Comparison of ENCODE assay signal across 9 cellular contexts in the genomic region with DNA sequence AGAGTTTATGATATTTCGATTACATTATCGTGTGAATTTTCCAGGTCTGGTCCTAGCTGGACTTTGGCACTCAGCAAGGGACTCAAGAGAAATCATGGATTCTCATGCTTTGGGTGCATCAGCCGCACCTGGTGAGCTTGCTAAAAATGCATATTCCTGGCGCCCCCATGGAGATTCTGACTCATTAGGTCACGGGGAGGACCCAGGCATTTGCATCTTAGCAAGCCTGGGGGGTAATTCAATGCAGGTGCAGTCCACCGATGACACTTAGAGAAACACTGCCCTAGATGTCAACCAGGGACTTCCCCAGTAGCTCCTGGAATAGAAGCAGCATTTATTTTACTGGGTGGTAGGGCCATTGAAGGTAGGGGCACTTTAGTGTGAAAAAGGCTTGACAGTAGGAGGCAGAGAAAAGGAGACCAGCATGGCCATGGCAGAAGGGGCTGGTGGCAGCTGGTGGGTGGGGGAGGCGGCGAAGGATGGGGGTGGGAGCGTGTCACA. TPM values are rescaled to one million over a fixed set of nuclear protein-coding genes. Genes with fewer than 3 reads are reported as not detected.
DNase-seq lines count a peak whose midpoint lies in the region; ATAC-seq and TF ChIP-seq lines count a peak whose summit lies in the region.
"Had no signal": no experiment of that assay in that cellular context is flagged by ENCODE, and none has a peak within 500 bp of the region (broad histone marks: within the 10 kb centered on the region; RNA-seq: fewer than 3 reads in every experiment).

No MANE protein-coding gene starts in this region.

- peaks cover 47% of the 10 kb centered on the region for H3K4me1 Mint-ChIP-seq in dendritic cell treated with granulocyte-macrophage colony-stimulating factor and Interleukin-4, amounts not matched to agents 40 ng/mL and 50 ng/mL, for 4 days (ENCODE audit: low read depth)

- H3K9me3 Mint-ChIP-seq in dendritic cell treated with granulocyte-macrophage colony-stimulating factor and Interleukin-4, amounts not matched to agents 40 ng/mL and 50 ng/mL, for 4 days: no peaks in the 10 kb centered on the region

- peaks cover 8% of the 10 kb centered on the region for H3K36me3 ChIP-seq in right atrium auricular region

- H3K27me3 Mint-ChIP-seq in dendritic cell treated with granulocyte-macrophage colony-stimulating factor and Interleukin-4, amounts not matched to agents 40 ng/mL and 50 ng/mL, for 4 days: no peaks in the 10 kb centered on the region

- H3K4me3 Mint-ChIP-seq in dendritic cell treated with granulocyte-macrophage colony-stimulating factor and Interleukin-4, amounts not matched to agents 40 ng/mL and 50 ng/mL, for 4 days: no peak overlapping the region

- no peaks in the 10 kb centered on the region for H3K9me3 ChIP-seq in right atrium auricular region

- H3K36me3 Mint-ChIP-seq in dendritic cell treated with granulocyte-macrophage colony-stimulating factor and Interleukin-4, amounts not matched to agents 40 ng/mL and 50 ng/mL, for 4 days (ENCODE audit: low read depth): no peaks in the 10 kb centered on the region

- H3K27ac ChIP-seq in substantia nigra (ENCODE audit: low read depth, low read length, poor library complexity, severe bottlenecking) (no peak overlapping the region), right atrium auricular region (no peak overlapping the region)

- peak; percentile 71 for ATAC-seq in GM18498 (IDR thresholded peaks at IDR 0.05; ENCODE audit: unreplicated experiment)
- peak; percentile 58 for ATAC-seq in GM19438 (IDR thresholded peaks at IDR 0.05; ENCODE audit: low read depth, unreplicated experiment)
- peak; percentile 51 for ATAC-seq in HG03097 (IDR thresholded peaks at IDR 0.05; ENCODE audit: low FRiP score, unreplicated experiment)
- ATAC-seq: sciatic nerve had no signal

- TF ChIP-seq CTCF in right atrium auricular region (IDR thresholded peaks at IDR 0.05): no peak

- no peak overlapping the region for H3K4me3 ChIP-seq in right atrium auricular region

- intact Hi-C loops in dendritic cell treated with granulocyte-macrophage colony-stimulating factor and Interleukin-4, amounts not matched to agents 40 ng/mL and 50 ng/mL, for 4 days (cut with micrococcal nuclease): no loop called here
- intact Hi-C loops in posterior vena cava (cut with DNase I): no loop called here

- H3K4me1 ChIP-seq in right atrium auricular region: peaks cover 0 to 33% of the 10 kb centered on the region in 2 donors

- H3K27me3 ChIP-seq in right atrium auricular region: no peaks in the 10 kb centered on the region

- DNase-seq in substantia nigra (lab: John Stamatoyannopoulos, UW) (no peak), posterior vena cava (ENCODE audit: low spot score) (no peak), retina (no peak), right atrium auricular region (ENCODE audit: low spot score) (no peak)

- peak overlapping the region; percentile 73 for H3K27ac Mint-ChIP-seq in dendritic cell treated with granulocyte-macrophage colony-stimulating factor and Interleukin-4, amounts not matched to agents 40 ng/mL and 50 ng/mL, for 4 days

RNA-seq across cellular contexts. Expression of a gene that starts 29.9 kb away (rescaled TPM):
- total RNA-seq in posterior vena cava: 10 to 100 TPM; 54.9 to 55.0 TPM
- 10 to 100 TPM; 22.1 to 22.6 TPM for total RNA-seq in right atrium auricular region
